Comparison of ENCODE assay signal across 15 cellular contexts in the genomic region with DNA sequence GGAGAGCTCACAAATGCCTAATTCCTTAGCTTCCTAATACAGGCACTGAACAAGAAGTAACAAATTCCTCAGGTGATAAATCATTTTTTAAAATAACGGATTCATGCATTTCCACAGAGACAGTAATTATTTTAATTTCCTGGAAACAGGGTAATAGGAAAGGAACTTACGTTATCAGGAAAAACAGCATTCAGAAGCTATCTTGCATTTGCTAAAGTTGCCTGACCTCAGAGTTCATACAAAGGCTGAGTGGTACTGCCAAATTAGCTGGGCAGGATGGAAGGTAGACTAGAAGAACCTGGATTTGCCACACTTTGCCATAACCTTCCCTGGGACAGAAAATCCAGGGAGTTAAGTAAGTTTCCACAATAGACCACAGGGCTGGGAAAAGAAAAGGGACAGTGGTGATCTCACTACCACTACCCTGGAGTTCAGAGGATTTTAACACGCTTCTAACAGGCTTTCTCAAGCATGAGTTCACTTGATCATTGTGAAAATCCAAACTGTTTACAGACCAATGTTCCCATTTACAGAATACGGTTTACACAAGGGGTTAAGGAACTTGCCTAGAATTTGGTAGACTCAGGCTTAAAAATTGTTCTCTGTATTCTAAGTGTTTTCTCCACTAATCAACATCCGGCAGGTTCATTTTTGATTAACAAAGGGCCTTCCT. TPM values are rescaled to one million over a fixed set of nuclear protein-coding genes. Genes with fewer than 3 reads are reported as not detected.
DNase-seq lines count a peak whose midpoint lies in the region; ATAC-seq and TF ChIP-seq lines count a peak whose summit lies in the region.
"Had no signal": no experiment of that assay in that cellular context is flagged by ENCODE, and none has a peak within 500 bp of the region (broad histone marks: within the 10 kb centered on the region; RNA-seq: fewer than 3 reads in every experiment).

No MANE protein-coding gene starts in this region.

- no peak overlapping the region for H3K9ac ChIP-seq in parathyroid adenoma

- H3K36me3 ChIP-seq in ascending aorta (no peaks in the 10 kb centered on the region), cardiac muscle cell (no peaks in the 10 kb centered on the region), parathyroid adenoma (ENCODE audit: control insufficient read depth, insufficient read depth, low read length) (no peaks in the 10 kb centered on the region)
- H3K36me3 ChIP-seq: HAP-1 had no signal

- H2AFZ ChIP-seq in parathyroid adenoma, result no peak overlapping the region

- no peaks in the 10 kb centered on the region for H3K9me3 ChIP-seq in ascending aorta
- no peaks in the 10 kb centered on the region for H3K9me3 ChIP-seq in cardiac muscle cell (ENCODE audit: low read depth)
- H3K9me3 ChIP-seq in parathyroid adenoma (ENCODE audit: control insufficient read depth, low read length), result no peaks in the 10 kb centered on the region
- H3K9me3 ChIP-seq: HAP-1 had no signal

- H3K27ac ChIP-seq in ascending aorta, result peak overlapping the region; percentile 76 to 79
- H3K27ac ChIP-seq in cardiac muscle cell, result peak overlapping the region; percentile 89
- peak overlapping the region; percentile 66 for H3K27ac ChIP-seq in parathyroid adenoma

- peaks cover 5 to 10% of the 10 kb centered on the region in 2 donors for H3K36me3 Mint-ChIP-seq in CD14-positive monocyte

- H3K27ac Mint-ChIP-seq in CD14-positive monocyte, result peak overlapping the region; percentile 90 to 98 (median 97)
- H3K27ac Mint-ChIP-seq: activated CD8-positive, alpha-beta T cell treated with anti-CD3 and anti-CD28 coated beads for 36 hours; T-helper 17 cell had no signal

- peaks cover 0 to 2% (median 2%) of the 10 kb centered on the region in 3 donors for H3K27me3 Mint-ChIP-seq in CD14-positive monocyte (ENCODE audit: low read depth in 3 of 3)

- intact Hi-C loops in CD14-positive monocyte (cut with micrococcal nuclease) (loop anchor here (10.0 kb wide), 2 partner anchors 46 to 54 kb away; a partner anchor contains a TSS), ascending aorta (cut with DNase I) (loop anchor here (2.0 to 5.0 kb wide), 5 partner anchors 14 to 192 kb away; a partner anchor contains a TSS)

- H3K4me3 Mint-ChIP-seq in CD14-positive monocyte, result no peak overlapping the region
- H3K4me3 Mint-ChIP-seq: activated CD8-positive, alpha-beta T cell treated with anti-CD3 and anti-CD28 coated beads for 36 hours; T-helper 17 cell had no signal

- TF ChIP-seq CTCF in CD14-positive monocyte (IDR thresholded peaks at IDR 0.05) (no peak), ascending aorta (IDR thresholded peaks at IDR 0.05) (no peak), cardiac muscle cell (IDR thresholded peaks at IDR 0.05; ENCODE audit: low read depth, low read length) (no peak), parathyroid adenoma (IDR thresholded peaks at IDR 0.05) (no peak), GM13977 (IDR thresholded peaks at IDR 0.05; ENCODE audit: extremely low read depth, insufficient read depth, missing control alignments) (no peak)

- H3K4me3 ChIP-seq in ascending aorta, result no peak overlapping the region
- H3K4me3 ChIP-seq in cardiac muscle cell, result no peak overlapping the region
- H3K4me3 ChIP-seq in parathyroid adenoma (ENCODE audit: low read depth, low read length), result no peak overlapping the region
- H3K4me3 ChIP-seq: HAP-1 had no signal

- ATAC-seq in GM18502 (IDR thresholded peaks at IDR 0.05; ENCODE audit: poor library complexity, unreplicated experiment), result no peak
- ATAC-seq: activated CD8-positive, alpha-beta T cell treated with anti-CD3 and anti-CD28 coated beads for 36 hours; T-helper 17 cell had no signal

- H3K9me3 Mint-ChIP-seq in CD14-positive monocyte, result peaks cover 0 to 2% (median 0%) of the 10 kb centered on the region in 7 donors
- H3K9me3 Mint-ChIP-seq: activated CD8-positive, alpha-beta T cell treated with anti-CD3 and anti-CD28 coated beads for 36 hours had no signal

- in situ Hi-C loops in GM13977 (cut with MboI; ENCODE audit: low pct_unique_long_range_greater_than_20kb, low sequenced_read_pairs, unreplicated experiment), result no loop called here

- H3K4me1 ChIP-seq in ascending aorta, result peaks cover 15 to 72% of the 10 kb centered on the region in 2 donors
- peaks cover 74% of the 10 kb centered on the region for H3K4me1 ChIP-seq in cardiac muscle cell (ENCODE audit: low read depth)
- no peaks in the 10 kb centered on the region for H3K4me1 ChIP-seq in parathyroid adenoma

- H3K4me2 ChIP-seq in parathyroid adenoma (ENCODE audit: low read length), result no peak overlapping the region

- DNase-seq in CD14-positive monocyte (ENCODE audit: low spot score), result no peak
- no peak for DNase-seq in ascending aorta (ENCODE audit: low spot score in 2 of 2)
- peak in 1 of 2 donors; percentile 26 for DNase-seq in cardiac muscle cell (ENCODE audit: low read depth in 1 of 2, low spot score in 1 of 2)
- no peak for DNase-seq in superior temporal gyrus (ENCODE audit: extremely low spot score)
- no peak for DNase-seq in GM13977 (ENCODE audit: low spot score)
- no peak for DNase-seq in NCI-H526 treated with DMSO at 0.1 percent for 48 hours (lab: John Stamatoyannopoulos, UW)
- DNase-seq: activated CD8-positive, alpha-beta T cell treated with anti-CD3 and anti-CD28 coated beads for 36 hours; cortex of kidney; mesendoderm; NCI-H1694; NK-92 treated with Interleukin-12 subunit alpha and Interleukin-12 subunit beta, amount 100 ng/mL, for 24 hours; T-helper 17 cell had no signal

- H3K27me3 ChIP-seq in ascending aorta (no peaks in the 10 kb centered on the region), cardiac muscle cell (no peaks in the 10 kb centered on the region), parathyroid adenoma (ENCODE audit: control insufficient read depth, insufficient read depth, low read length) (no peaks in the 10 kb centered on the region)

- peaks cover 6% of the 10 kb centered on the region for H3K79me2 ChIP-seq in parathyroid adenoma

- H3K4me1 Mint-ChIP-seq in CD14-positive monocyte, result peaks cover 59% of the 10 kb centered on the region
- H3K4me1 Mint-ChIP-seq: T-helper 17 cell had no signal

RNA-seq across cellular contexts. Expression of a gene that starts 57.0 kb away (rescaled TPM):
- 1 to 10 TPM; 2.9 to 6.0 TPM for polyA plus RNA-seq in CD14-positive monocyte
- total RNA-seq in ascending aorta, result 28.9 TPM
- total RNA-seq in cardiac muscle cell, result 55.8 and 96.9 TPM in 2 replicates
- polyA plus RNA-seq in cardiac muscle cell, result 39.1 and 65.2 TPM in 2 replicates
- total RNA-seq: activated CD8-positive, alpha-beta T cell treated with anti-CD3 and anti-CD28 coated beads for 36 hours had no signal
